In genomic region chr4:41725254-41725653, GRCh38 we compare ENCODE assay signal across 1 cellular context.
TF ChIP-seq lines count a peak whose summit lies in the region.

No MANE protein-coding gene starts in this region.

TF ChIP-seq in GM12878, 131 proteins besides CTCF, POLR2A, EP300 and RAD21:
- TF ChIP-seq KAT2A (conservative IDR thresholded peaks at IDR 0.05; ENCODE audit: control insufficient read depth, low read depth, low read length) = no peak
- no peak for TF ChIP-seq SMAD5 (IDR thresholded peaks at IDR 0.05; ENCODE audit: low read depth)
- no peak for TF ChIP-seq ASH2L (IDR thresholded peaks at IDR 0.05; ENCODE audit: borderline replicate concordance, low read depth)
- TF ChIP-seq TCF3 (IDR thresholded peaks at IDR 0.05; ENCODE audit: borderline replicate concordance, insufficient read depth, low read depth, low read length) = no peak
- no peak for TF ChIP-seq DPF2 (IDR thresholded peaks at IDR 0.05)
- TF ChIP-seq ZNF274 (IDR thresholded peaks at IDR 0.05; ENCODE audit: insufficient read depth, insufficient read length) = no peak
- TF ChIP-seq IRF5 (IDR thresholded peaks at IDR 0.05; ENCODE audit: borderline replicate concordance) = no peak
- no peak for TF ChIP-seq IKZF2 (IDR thresholded peaks at IDR 0.05)
- no peak for TF ChIP-seq CHD4 (IDR thresholded peaks at IDR 0.05)
- TF ChIP-seq SMAD1 (IDR thresholded peaks at IDR 0.05; ENCODE audit: low read depth, partially characterized antibody) = no peak
- no peak for TF ChIP-seq BCL11A (IDR thresholded peaks at IDR 0.05; ENCODE audit: low read depth, low read length)
- no peak for TF ChIP-seq PML (IDR thresholded peaks at IDR 0.05; ENCODE audit: low read length)
- TF ChIP-seq, protein P1, sequence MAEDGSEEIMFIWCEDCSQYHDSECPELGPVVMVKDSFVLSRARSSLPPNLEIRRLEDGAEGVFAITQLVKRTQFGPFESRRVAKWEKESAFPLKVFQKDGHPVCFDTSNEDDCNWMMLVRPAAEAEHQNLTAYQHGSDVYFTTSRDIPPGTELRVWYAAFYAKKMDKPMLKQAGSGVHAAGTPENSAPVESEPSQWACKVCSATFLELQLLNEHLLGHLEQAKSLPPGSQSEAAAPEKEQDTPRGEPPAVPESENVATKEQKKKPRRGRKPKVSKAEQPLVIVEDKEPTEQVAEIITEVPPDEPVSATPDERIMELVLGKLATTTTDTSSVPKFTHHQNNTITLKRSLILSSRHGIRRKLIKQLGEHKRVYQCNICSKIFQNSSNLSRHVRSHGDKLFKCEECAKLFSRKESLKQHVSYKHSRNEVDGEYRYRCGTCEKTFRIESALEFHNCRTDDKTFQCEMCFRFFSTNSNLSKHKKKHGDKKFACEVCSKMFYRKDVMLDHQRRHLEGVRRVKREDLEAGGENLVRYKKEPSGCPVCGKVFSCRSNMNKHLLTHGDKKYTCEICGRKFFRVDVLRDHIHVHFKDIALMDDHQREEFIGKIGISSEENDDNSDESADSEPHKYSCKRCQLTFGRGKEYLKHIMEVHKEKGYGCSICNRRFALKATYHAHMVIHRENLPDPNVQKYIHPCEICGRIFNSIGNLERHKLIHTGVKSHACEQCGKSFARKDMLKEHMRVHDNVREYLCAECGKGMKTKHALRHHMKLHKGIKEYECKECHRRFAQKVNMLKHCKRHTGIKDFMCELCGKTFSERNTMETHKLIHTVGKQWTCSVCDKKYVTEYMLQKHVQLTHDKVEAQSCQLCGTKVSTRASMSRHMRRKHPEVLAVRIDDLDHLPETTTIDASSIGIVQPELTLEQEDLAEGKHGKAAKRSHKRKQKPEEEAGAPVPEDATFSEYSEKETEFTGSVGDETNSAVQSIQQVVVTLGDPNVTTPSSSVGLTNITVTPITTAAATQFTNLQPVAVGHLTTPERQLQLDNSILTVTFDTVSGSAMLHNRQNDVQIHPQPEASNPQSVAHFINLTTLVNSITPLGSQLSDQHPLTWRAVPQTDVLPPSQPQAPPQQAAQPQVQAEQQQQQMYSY (CRISPR knock-in tag; IDR thresholded peaks at IDR 0.05) = no peak
